1 cellular context compared by ENCODE assay signal in the genomic region with DNA sequence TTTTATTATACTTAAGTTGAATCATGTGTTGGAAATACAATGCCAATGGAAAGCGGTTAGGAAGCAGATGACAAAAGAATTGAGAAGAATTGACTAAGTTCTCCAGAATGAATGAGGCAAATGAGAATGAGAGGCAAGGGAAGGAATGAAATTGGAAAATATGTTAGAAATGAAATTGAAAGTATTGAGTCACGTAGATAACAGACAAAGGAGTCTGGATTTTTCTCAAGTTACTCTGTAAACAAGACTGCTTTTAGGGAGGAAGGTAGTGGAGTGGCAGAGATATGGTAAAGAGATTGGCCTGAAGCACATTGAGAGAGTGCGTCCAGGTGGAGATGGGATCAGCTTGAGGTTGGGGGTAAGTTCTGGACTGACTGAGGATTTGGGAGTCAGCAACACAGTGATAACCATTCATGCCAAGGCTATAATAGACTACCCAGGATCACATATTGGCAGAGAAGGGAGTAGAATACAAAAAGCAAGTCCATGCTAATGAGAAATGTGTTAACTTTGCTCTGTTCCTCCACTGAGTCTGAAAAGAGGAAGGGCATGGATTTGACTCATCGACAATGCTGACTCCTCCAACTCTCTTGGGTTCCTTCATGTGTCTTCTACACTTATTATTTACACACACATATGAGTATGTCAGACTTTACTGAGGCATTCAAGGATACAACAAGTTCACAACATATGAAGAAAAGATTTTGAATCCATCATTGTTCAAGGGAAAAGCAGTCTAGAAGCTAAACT.
TF ChIP-seq lines count a peak whose summit lies in the region.

No MANE protein-coding gene starts in this region.

TF ChIP-seq in endothelial cell of umbilical vein, 7 proteins besides CTCF, POLR2A, EP300 and RAD21:
- TF ChIP-seq FOS (IDR thresholded peaks at IDR 0.05; ENCODE audit: borderline replicate concordance, insufficient read depth, low read length) (no peak), MYC (IDR thresholded peaks at IDR 0.05; ENCODE audit: low read depth, low read length) (no peak), EZH2 (IDR thresholded peaks at IDR 0.05; ENCODE audit: borderline replicate concordance, low read depth, low read length, severe bottlenecking) (no peak), POLR2AphosphoS5 (IDR thresholded peaks at IDR 0.05; ENCODE audit: insufficient read depth, low read depth, low read length) (no peak), GATA2 (IDR thresholded peaks at IDR 0.05; ENCODE audit: insufficient read depth, insufficient read length, low read depth, low read length) (no peak), JUN (IDR thresholded peaks at IDR 0.05; ENCODE audit: borderline replicate concordance, insufficient read depth, insufficient read length, low read depth) (no peak)
- TF ChIP-seq, protein P1, sequence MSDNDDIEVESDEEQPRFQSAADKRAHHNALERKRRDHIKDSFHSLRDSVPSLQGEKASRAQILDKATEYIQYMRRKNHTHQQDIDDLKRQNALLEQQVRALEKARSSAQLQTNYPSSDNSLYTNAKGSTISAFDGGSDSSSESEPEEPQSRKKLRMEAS (IDR thresholded peaks at IDR 0.05; ENCODE audit: insufficient read depth, insufficient read length), result no peak
